ENCODE assay signal across 34 cellular contexts in genomic region chr2:219946021-219946420, GRCh38.
"Had no signal": no experiment of that assay in that cellular context is flagged by ENCODE, and none has a peak within 500 bp of the region (broad histone marks: within the 10 kb centered on the region; RNA-seq: fewer than 3 reads in every experiment).

No MANE protein-coding gene starts in this region.

- H3K27me3 Mint-ChIP-seq: activated CD4-positive, alpha-beta T cell treated with anti-CD3 and anti-CD28 coated beads, Interleukin-2, amount 10 ng/mL, durations not matched to agents 7 days and 5 days had no signal

- H3K9me3 Mint-ChIP-seq: activated B cell treated with CpG ODN at 0.5 μM for 24 hours; activated CD4-positive, alpha-beta memory T cell treated with anti-CD3 and anti-CD28 coated beads for 36 hours; activated CD4-positive, alpha-beta T cell treated with anti-CD3 and anti-CD28 coated beads, Interleukin-2, amount 10 ng/mL, durations not matched to agents 7 days and 5 days; activated CD8-positive, alpha-beta T cell treated with anti-CD3 and anti-CD28 coated beads for 36 hours; activated naive CD4-positive, alpha-beta T cell treated with anti-CD3 and anti-CD28 coated beads for 36 hours; activated naive CD4-positive, alpha-beta T cell treated with anti-CD3 and anti-CD28 coated beads, Interleukin-2, amount 50 U/mL, for 72 hours; activated naive CD8-positive, alpha-beta T cell treated with anti-CD3 and anti-CD28 coated beads for 36 hours; activated T-cell treated with anti-CD3 and anti-CD28 coated beads, Interleukin-2, amount 50 U/mL, for 4 hours; activated T-cell treated with anti-CD3 and anti-CD28 coated beads, Interleukin-2, amount 50 U/mL, for 72 hours; activated T-helper 1 cell treated with anti-CD3 and anti-CD28 coated beads, Interleukin-12 subunit alpha, Interleukin-12 subunit beta, Interleukin-2, Interleukin-4 antibody, amounts not matched to agents 30 ng/mL and 10 ng/mL and 1 ng/mL, durations not matched to agents 14 hours and 24 hours and 36 hours; activated T-helper 17 cell treated with anti-CD3 and anti-CD28 coated beads, Interleukin-2, amount 50 U/mL, for 72 hours; central memory CD8-positive, alpha-beta T cell; T-helper 1 cell treated with Interleukin-12 subunit alpha and Interleukin-12 subunit beta and Interleukin-4 antibody, amounts not matched to agents 30 μg/mL and 1 μg/mL, for 36 hours; T-helper 2 cell treated with Interferon-gamma antibody and Interleukin-4, amounts not matched to agents 5 μg/mL and 100 μg/mL, for 36 hours had no signal

- H3K27ac ChIP-seq: adrenal gland, cardiac muscle cell, VCaP had no signal

- H3K4me3 ChIP-seq: adrenal gland, cardiac muscle cell had no signal

- H3K36me3 Mint-ChIP-seq: activated CD4-positive, alpha-beta memory T cell treated with anti-CD3 and anti-CD28 coated beads for 36 hours; activated naive CD4-positive, alpha-beta T cell treated with anti-CD3 and anti-CD28 coated beads, Interleukin-2, amount 50 U/mL, for 72 hours; activated naive CD8-positive, alpha-beta T cell treated with anti-CD3 and anti-CD28 coated beads for 36 hours; brain had no signal

- H3K27ac Mint-ChIP-seq: activated B cell treated with CpG ODN at 0.5 μM for 24 hours; activated CD4-positive, alpha-beta memory T cell treated with anti-CD3 and anti-CD28 coated beads for 36 hours; activated CD4-positive, alpha-beta T cell treated with anti-CD3 and anti-CD28 coated beads, Interleukin-2, amount 10 ng/mL, durations not matched to agents 7 days and 5 days; activated CD8-positive, alpha-beta T cell treated with anti-CD3 and anti-CD28 coated beads for 36 hours; activated naive CD4-positive, alpha-beta T cell treated with anti-CD3 and anti-CD28 coated beads for 36 hours; activated naive CD4-positive, alpha-beta T cell treated with anti-CD3 and anti-CD28 coated beads, Interleukin-2, amount 50 U/mL, for 72 hours; activated naive CD8-positive, alpha-beta T cell treated with anti-CD3 and anti-CD28 coated beads for 36 hours; activated T-cell treated with anti-CD3 and anti-CD28 coated beads, Interleukin-2, amount 50 U/mL, for 72 hours; activated T-helper 1 cell treated with anti-CD3 and anti-CD28 coated beads, Interleukin-12 subunit alpha, Interleukin-12 subunit beta, Interleukin-2, Interleukin-4 antibody, amounts not matched to agents 30 ng/mL and 10 ng/mL and 1 ng/mL, durations not matched to agents 14 hours and 24 hours and 36 hours; activated T-helper 17 cell treated with anti-CD3 and anti-CD28 coated beads, Interleukin-2, amount 50 U/mL, for 72 hours; T-helper 1 cell treated with Interleukin-12 subunit alpha and Interleukin-12 subunit beta and Interleukin-4 antibody, amounts not matched to agents 30 μg/mL and 1 μg/mL, for 36 hours; T-helper 2 cell treated with Interferon-gamma antibody and Interleukin-4, amounts not matched to agents 5 μg/mL and 100 μg/mL, for 36 hours had no signal

- H3K4me1 Mint-ChIP-seq: activated B cell treated with CpG ODN at 0.5 μM for 24 hours; activated CD4-positive, alpha-beta T cell treated with anti-CD3 and anti-CD28 coated beads, Interleukin-2, amount 10 ng/mL, durations not matched to agents 7 days and 5 days; activated naive CD8-positive, alpha-beta T cell treated with anti-CD3 and anti-CD28 coated beads for 36 hours; activated T-helper 17 cell treated with anti-CD3 and anti-CD28 coated beads, Interleukin-2, amount 50 U/mL, for 72 hours; central memory CD8-positive, alpha-beta T cell had no signal

- H3K27me3 ChIP-seq: adrenal gland, cardiac muscle cell had no signal

- H3K4me3 Mint-ChIP-seq: activated B cell treated with CpG ODN at 0.5 μM for 24 hours; activated CD4-positive, alpha-beta memory T cell treated with anti-CD3 and anti-CD28 coated beads for 36 hours; activated CD4-positive, alpha-beta T cell treated with anti-CD3 and anti-CD28 coated beads, Interleukin-2, amount 10 ng/mL, durations not matched to agents 7 days and 5 days; activated CD8-positive, alpha-beta T cell treated with anti-CD3 and anti-CD28 coated beads for 36 hours; activated naive CD4-positive, alpha-beta T cell treated with anti-CD3 and anti-CD28 coated beads for 36 hours; activated naive CD8-positive, alpha-beta T cell treated with anti-CD3 and anti-CD28 coated beads for 36 hours; activated T-cell treated with anti-CD3 and anti-CD28 coated beads, Interleukin-2, amount 50 U/mL, for 4 hours; activated T-cell treated with anti-CD3 and anti-CD28 coated beads, Interleukin-2, amount 50 U/mL, for 72 hours; activated T-helper 1 cell treated with anti-CD3 and anti-CD28 coated beads, Interleukin-12 subunit alpha, Interleukin-12 subunit beta, Interleukin-2, Interleukin-4 antibody, amounts not matched to agents 30 ng/mL and 10 ng/mL and 1 ng/mL, durations not matched to agents 14 hours and 24 hours and 36 hours; activated T-helper 17 cell treated with anti-CD3 and anti-CD28 coated beads, Interleukin-2, amount 50 U/mL, for 72 hours; brain; central memory CD8-positive, alpha-beta T cell; T-helper 1 cell treated with Interleukin-12 subunit alpha and Interleukin-12 subunit beta and Interleukin-4 antibody, amounts not matched to agents 30 μg/mL and 1 μg/mL, for 36 hours; T-helper 2 cell treated with Interferon-gamma antibody and Interleukin-4, amounts not matched to agents 5 μg/mL and 100 μg/mL, for 36 hours had no signal

- H3K4me1 ChIP-seq: adrenal gland had no signal

- H3K36me3 ChIP-seq: adrenal gland, cardiac muscle cell had no signal

- H3K9me3 ChIP-seq: adrenal gland had no signal

- DNase-seq: activated B cell treated with CpG ODN at 0.5 μM for 24 hours; activated CD4-positive, alpha-beta memory T cell treated with anti-CD3 and anti-CD28 coated beads for 36 hours; activated CD4-positive, alpha-beta T cell treated with anti-CD3 and anti-CD28 coated beads for 4 hours; activated CD4-positive, alpha-beta T cell treated with anti-CD3 and anti-CD28 coated beads, Interleukin-2, amount 10 ng/mL, durations not matched to agents 7 days and 5 days; activated CD4-positive, CD25-positive, alpha-beta regulatory T cell treated with anti-CD3 and anti-CD28 coated beads, Interleukin-2, amount 50 U/mL, for 72 hours; activated CD8-positive, alpha-beta memory T cell treated with anti-CD3 and anti-CD28 coated beads, Interleukin-2, amount 50 U/mL, for 4 hours; activated CD8-positive, alpha-beta T cell treated with anti-CD3 and anti-CD28 coated beads for 36 hours; activated effector memory CD4-positive, alpha-beta T cell treated with anti-CD3 and anti-CD28 coated beads, Interleukin-2, amount 50 U/mL, for 16 hours; activated gamma-delta T cell treated with Interleukin-2 at 50 U/mL for 16 hours; activated naive CD4-positive, alpha-beta T cell; activated naive CD4-positive, alpha-beta T cell treated with anti-CD3 and anti-CD28 coated beads for 36 hours; activated naive CD4-positive, alpha-beta T cell treated with anti-CD3 and anti-CD28 coated beads, Interleukin-2, amount 50 U/mL, for 16 hours; activated naive CD8-positive, alpha-beta T cell treated with anti-CD3 and anti-CD28 coated beads for 36 hours; activated T-cell treated with anti-CD3 and anti-CD28 coated beads for 4 hours; activated T-cell treated with anti-CD3 and anti-CD28 coated beads, Interleukin-2, amount 50 U/mL, for 1 hour; activated T-cell treated with anti-CD3 and anti-CD28 coated beads, Interleukin-2, amount 50 U/mL, for 4 hours; activated T-cell treated with anti-CD3 and anti-CD28 coated beads, Interleukin-2, amount 50 U/mL, for 72 hours; adrenal gland; amniotic stem cell; aorta; caudate nucleus; cerebellar nuclear complex; T-helper 1 cell; T-helper 2 cell; T-helper 9 cell had no signal
